Comparison of ENCODE assay signal across 8 cellular contexts in the genomic region with DNA sequence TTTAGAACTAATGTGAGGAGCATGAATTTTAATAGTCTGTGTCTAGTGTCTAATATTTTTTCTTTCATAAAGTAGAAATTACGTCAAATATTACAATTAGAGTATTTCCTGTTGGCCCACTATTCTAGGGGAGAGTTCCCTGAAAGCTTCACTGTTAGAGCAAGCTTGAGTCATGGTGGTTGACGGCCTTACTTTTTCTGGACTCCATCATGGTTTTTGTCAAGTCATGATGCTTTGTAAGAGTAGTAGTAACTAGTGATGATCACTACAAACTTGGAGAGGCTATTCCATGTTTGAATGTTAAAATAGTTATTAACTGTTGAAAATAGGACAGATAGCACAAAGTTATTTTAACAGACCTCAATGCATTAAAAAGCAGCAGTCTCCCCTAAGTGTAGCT. TPM values are rescaled to one million over a fixed set of nuclear protein-coding genes. Genes with fewer than 3 reads are reported as not detected.
DNase-seq lines count a peak whose midpoint lies in the region; ATAC-seq and TF ChIP-seq lines count a peak whose summit lies in the region.

No MANE protein-coding gene starts in this region.

- H3K9ac ChIP-seq in iPS-18a (ENCODE audit: low read length), result peak overlapping the region; percentile 90

- ATAC-seq in heart right ventricle (no peak), Right ventricle myocardium inferior (no peak), HG02678 (IDR thresholded peaks at IDR 0.05; ENCODE audit: unreplicated experiment) (no peak), GM18519 (IDR thresholded peaks at IDR 0.05; ENCODE audit: low FRiP score, unreplicated experiment) (no peak)
- no peak for ATAC-seq in activated CD8-positive, alpha-beta T cell treated with anti-CD3 and anti-CD28 coated beads, Interleukin-2, amount 10 ng/mL, durations not matched to agents 7 days and 5 days

- peaks cover 37% of the 10 kb centered on the region for H3K4me1 Mint-ChIP-seq in activated CD8-positive, alpha-beta T cell treated with anti-CD3 and anti-CD28 coated beads, Interleukin-2, amount 10 ng/mL, durations not matched to agents 7 days and 5 days (ENCODE audit: low read depth)
- peaks cover 18% of the 10 kb centered on the region for H3K4me1 Mint-ChIP-seq in type B pancreatic cell (ENCODE audit: unreplicated experiment)

- H3K9me3 Mint-ChIP-seq in activated CD8-positive, alpha-beta T cell treated with anti-CD3 and anti-CD28 coated beads, Interleukin-2, amount 10 ng/mL, durations not matched to agents 7 days and 5 days (ENCODE audit: insufficient read depth), result no peaks in the 10 kb centered on the region
- no peaks in the 10 kb centered on the region for H3K9me3 Mint-ChIP-seq in type B pancreatic cell

- H3K4me1 ChIP-seq in heart right ventricle, result peaks cover 2 to 34% (median 28%) of the 10 kb centered on the region in 9 donors
- H3K4me1 ChIP-seq in iPS-18a (ENCODE audit: control insufficient read depth, low read depth, low read length), result peaks cover 8% of the 10 kb centered on the region

- peak overlapping the region; percentile 73 for H3K27ac Mint-ChIP-seq in activated CD8-positive, alpha-beta T cell treated with anti-CD3 and anti-CD28 coated beads, Interleukin-2, amount 10 ng/mL, durations not matched to agents 7 days and 5 days
- H3K27ac Mint-ChIP-seq in type B pancreatic cell, result peak overlapping the region; percentile 85

- H3K27me3 Mint-ChIP-seq in activated CD8-positive, alpha-beta T cell treated with anti-CD3 and anti-CD28 coated beads, Interleukin-2, amount 10 ng/mL, durations not matched to agents 7 days and 5 days (ENCODE audit: low read depth), result peaks cover 16% of the 10 kb centered on the region
- H3K27me3 Mint-ChIP-seq in type B pancreatic cell, result peaks cover 19% of the 10 kb centered on the region

- no peak for TF ChIP-seq CTCF in heart right ventricle (IDR thresholded peaks at IDR 0.05)
- no peak for TF ChIP-seq CTCF in type B pancreatic cell (conservative IDR thresholded peaks at IDR 0.05)

- H3K36me3 ChIP-seq in heart right ventricle (peaks cover 0 to 43% (median 20%) of the 10 kb centered on the region in 9 donors), iPS-18a (ENCODE audit: control insufficient read depth, low read depth, low read length) (peaks cover 46% of the 10 kb centered on the region)

- CTCF ChIA-PET in activated CD8-positive, alpha-beta T cell treated with anti-CD3 and anti-CD28 coated beads, Interleukin-2, amount 10 ng/mL, durations not matched to agents 7 days and 5 days (lab: Charles Lee), result interaction anchor here (1.4 to 7.0 kb wide), 2 partner anchors 17 to 213 kb away, joined by 3 to 102 read pairs; no protein-coding TSS in a partner anchor

- H3K36me3 Mint-ChIP-seq in activated CD8-positive, alpha-beta T cell treated with anti-CD3 and anti-CD28 coated beads, Interleukin-2, amount 10 ng/mL, durations not matched to agents 7 days and 5 days (ENCODE audit: low read depth), result peaks cover 38% of the 10 kb centered on the region
- peaks cover 17% of the 10 kb centered on the region for H3K36me3 Mint-ChIP-seq in type B pancreatic cell

- H3K4me3 Mint-ChIP-seq in activated CD8-positive, alpha-beta T cell treated with anti-CD3 and anti-CD28 coated beads, Interleukin-2, amount 10 ng/mL, durations not matched to agents 7 days and 5 days, result peak overlapping the region; percentile 82
- H3K4me3 Mint-ChIP-seq in type B pancreatic cell, result peak overlapping the region; percentile 92

- DNase-seq in heart right ventricle, result no peak
- DNase-seq in Right ventricle myocardium inferior (ENCODE audit: missing footprints), result no peak
- no peak for DNase-seq in activated CD8-positive, alpha-beta T cell treated with anti-CD3 and anti-CD28 coated beads, Interleukin-2, amount 10 ng/mL, durations not matched to agents 7 days and 5 days
- no peak for DNase-seq in type B pancreatic cell (ENCODE audit: extremely low spot score, unreplicated experiment)
- no peak for DNase-seq in middle frontal gyrus (ENCODE audit: extremely low spot score, low spot score)

- 62 to 72% methylated on average over 2 of the region's 2 CpGs for WGBS in heart right ventricle, 2 donors

- H3K27me3 ChIP-seq in heart right ventricle (no peaks in the 10 kb centered on the region), iPS-18a (ENCODE audit: control insufficient read depth, insufficient read depth, low read length) (peaks cover 5% of the 10 kb centered on the region)

- POLR2A ChIA-PET in activated CD8-positive, alpha-beta T cell treated with anti-CD3 and anti-CD28 coated beads, Interleukin-2, amount 10 ng/mL, durations not matched to agents 7 days and 5 days (lab: Charles Lee), result interaction anchor here (0.6 kb wide), 2 partner anchors 78 to 116 kb away, joined by 3 read pairs; no protein-coding TSS in a partner anchor

- H3K9me3 ChIP-seq in heart right ventricle (no peaks in the 10 kb centered on the region), iPS-18a (ENCODE audit: control insufficient read depth, low read depth, low read length) (no peaks in the 10 kb centered on the region)

- H3K27ac ChIP-seq in heart right ventricle (peak overlapping the region in 1 of 10 donors; percentile 95), iPS-18a (ENCODE audit: low read length) (no peak overlapping the region)

- intact Hi-C loops in heart right ventricle (cut with DNase I), result loop anchor here in 1 of 10 donors (10.0 kb wide), 1 partner anchor 91 kb away; a partner anchor contains a TSS
- intact Hi-C loops in Right ventricle myocardium inferior (cut with DNase I), result no loop called here

- peak overlapping the region in 8 of 10 donors; percentile 71 to 98 (median 90) for H3K4me3 ChIP-seq in heart right ventricle
- H3K4me3 ChIP-seq in iPS-18a (ENCODE audit: low read length), result peak overlapping the region; percentile 90

RNA-seq across cellular contexts. Expression of a gene that starts 1.7 kb away (rescaled TPM):
- total RNA-seq in heart right ventricle (100 to 1,000 TPM in 1 of 10 donors, 10 to 100 TPM in 9; 74.9 to 102 (median 84.1) TPM), Right ventricle myocardium inferior (57.0 TPM), type B pancreatic cell (ENCODE audit: low replicate concordance) (109 and 117 TPM in 2 replicates)
- 10 to 100 TPM; 41.9 to 78.9 TPM for polyA plus RNA-seq in heart right ventricle
- total RNA-seq in activated CD8-positive, alpha-beta T cell treated with anti-CD3 and anti-CD28 coated beads, Interleukin-2, amount 10 ng/mL, durations not matched to agents 7 days and 5 days, result 100 to 1,000 TPM; 100 to 104 TPM

RNA-seq across cellular contexts. Expression of a gene that starts 40.8 kb away (rescaled TPM):
- total RNA-seq in heart right ventricle (1 to 10 TPM in 9 of 10 donors, under 1 TPM in 1; 0.90 to 2.1 (median 1.3) TPM), Right ventricle myocardium inferior (1.3 TPM), type B pancreatic cell (ENCODE audit: low replicate concordance) (6.9 and 9.7 TPM in 2 replicates)
- polyA plus RNA-seq in heart right ventricle, result under 1 TPM; 0.66 to 0.83 TPM
- 1 to 10 TPM; 5.8 to 6.5 TPM for total RNA-seq in activated CD8-positive, alpha-beta T cell treated with anti-CD3 and anti-CD28 coated beads, Interleukin-2, amount 10 ng/mL, durations not matched to agents 7 days and 5 days
